Comparison of ENCODE assay signal across 10 cellular contexts in genomic region chr15:66763186-66764066, GRCh38.
DNase-seq lines count a peak whose midpoint lies in the region; ATAC-seq, FAIRE-seq and TF ChIP-seq lines count a peak whose summit lies in the region.
"Had no signal": no experiment of that assay in that cellular context is flagged by ENCODE, and none has a peak within 500 bp of the region (broad histone marks: within the 10 kb centered on the region; RNA-seq: fewer than 3 reads in every experiment).

No MANE protein-coding gene starts in this region.

- H3K9me3 ChIP-seq in A549 = no peaks in the 10 kb centered on the region

- no peak overlapping the region for H2BK15ac ChIP-seq in mesendoderm (replicated peaks; ENCODE audit: low read depth)

- H3K4me1 Mint-ChIP-seq in osteocyte (ENCODE audit: unreplicated experiment) = peaks cover 79% of the 10 kb centered on the region

- POLR2A ChIA-PET in A549 (lab: Yijun Ruan, JAX) = no interaction called here

- peak in 1 of 2 experiments; percentile 50 for DNase-seq in A549 (ENCODE audit: low read depth in 1 of 2, low spot score in 1 of 2)
- DNase-seq in NCI-H446 (lab: John Stamatoyannopoulos, UW) = peak; percentile 80 to 86
- DNase-seq in fibroblast of pulmonary artery (ENCODE audit: low read depth) = peak; percentile 75
- no peak for DNase-seq in osteocyte (ENCODE audit: extremely low spot score, unreplicated experiment)
- no peak for DNase-seq in GM19238 (ENCODE audit: insufficient read length, low spot score)
- no peak for DNase-seq in mesendoderm
- DNase-seq in OCI-M2 (lab: John Stamatoyannopoulos, UW; ENCODE audit: unreplicated experiment) = no peak
- DNase-seq: CD4-positive, CD25-positive, alpha-beta regulatory T cell; effector CD4-positive, alpha-beta T cell had no signal

- no peaks in the 10 kb centered on the region for H3K27me3 ChIP-seq in mesendoderm (ENCODE audit: insufficient read depth, low read length, poor library complexity)

- H3K27ac ChIP-seq in A549 = peak overlapping the region; percentile 93 to 94
- no peak overlapping the region for H3K27ac ChIP-seq in mesendoderm (ENCODE audit: low read depth, low read length)

- peaks cover 55% of the 10 kb centered on the region for H3K79me2 ChIP-seq in mesendoderm (ENCODE audit: control insufficient read depth, insufficient read depth, low read length)

- no peak overlapping the region for H3K4ac ChIP-seq in mesendoderm (ENCODE audit: low read depth, low read length)

- no peak overlapping the region for H3K18ac ChIP-seq in mesendoderm (ENCODE audit: low read length)

- no peak for FAIRE-seq in A549 (lab: Jason Lieb, UNC)

- CTCF ChIA-PET in A549 (lab: Yijun Ruan, JAX) = interaction anchor here (0.6 to 42.9 kb wide), 7 partner anchors 7 to 231 kb away, joined by 3 to 779 read pairs (median 7); partner anchors contain the start of gene SMAD6

- peak overlapping the region; percentile 10 for H3K4me3 Mint-ChIP-seq in osteocyte (ENCODE audit: unreplicated experiment)
- H3K4me3 Mint-ChIP-seq: CD4-positive, CD25-positive, alpha-beta regulatory T cell had no signal

- peak in 1 of 2 experiments; percentile 32; a peak in 1 of 5 replicates for TF ChIP-seq EP300 in A549 (IDR thresholded peaks at IDR 0.05)

- WGBS in A549 (ENCODE audit: missing lambda C conversion rate) = 17% methylated on average over 22 of the region's 23 CpGs
- WGBS in mesendoderm (ENCODE audit: extremely low coverage, insufficient coverage, low lambda C conversion rate) = no CpG with 5 or more reads among the region's 23 CpGs

- H3K36me3 ChIP-seq in mesendoderm (ENCODE audit: control insufficient read depth, insufficient read depth, low read length) = peaks cover 14% of the 10 kb centered on the region

- H3K4me3 ChIP-seq in A549 (no peak overlapping the region), fibroblast of pulmonary artery (replicated peaks; ENCODE audit: low read depth, low read length) (no peak overlapping the region), mesendoderm (ENCODE audit: low read length) (no peak overlapping the region)

- H3K23ac ChIP-seq in mesendoderm (ENCODE audit: low read length) = no peak overlapping the region

- no peak overlapping the region for H4K5ac ChIP-seq in mesendoderm (ENCODE audit: low read length)

- no peaks in the 10 kb centered on the region for H3K9me3 Mint-ChIP-seq in osteocyte (ENCODE audit: unreplicated experiment)

- TF ChIP-seq RAD21 in A549 (conservative IDR thresholded peaks at IDR 0.05 in 1 of 2, IDR thresholded peaks at IDR 0.05 in 1 of 2) = no peak

- H3K79me1 ChIP-seq in mesendoderm (ENCODE audit: low read length) = peaks cover 57% of the 10 kb centered on the region

- H2AK5ac ChIP-seq in mesendoderm (ENCODE audit: low read length) = no peak overlapping the region

- TF ChIP-seq CTCF in A549 (IDR thresholded peaks at IDR 0.05) (no peak), fibroblast of pulmonary artery (IDR thresholded peaks at IDR 0.05; ENCODE audit: low read length, missing control alignments) (no peak), osteocyte (IDR thresholded peaks at IDR 0.05) (no peak)

- peaks cover 2% of the 10 kb centered on the region for H3K36me3 Mint-ChIP-seq in osteocyte (ENCODE audit: unreplicated experiment)
- H3K36me3 Mint-ChIP-seq: CD4-positive, CD25-positive, alpha-beta regulatory T cell had no signal

- no peak overlapping the region for H3K56ac ChIP-seq in mesendoderm (ENCODE audit: low read length)

- H2BK5ac ChIP-seq in mesendoderm (ENCODE audit: low read length) = no peak overlapping the region

- no peak overlapping the region for H3K9ac ChIP-seq in mesendoderm (ENCODE audit: low read length)

- no peak for TF ChIP-seq POLR2A in A549 (IDR thresholded peaks at IDR 0.05; ENCODE audit: low read length)

- peaks cover 97% of the 10 kb centered on the region for H3K4me1 ChIP-seq in A549
- no peaks in the 10 kb centered on the region for H3K4me1 ChIP-seq in mesendoderm (ENCODE audit: control insufficient read depth, low read depth, low read length)

- H3K27ac Mint-ChIP-seq in osteocyte (ENCODE audit: unreplicated experiment) = peak overlapping the region; percentile 66
- H3K27ac Mint-ChIP-seq: CD4-positive, CD25-positive, alpha-beta regulatory T cell had no signal

- peak; percentile 1 to 25; a peak in 3 of 6 replicates for ATAC-seq in A549
- ATAC-seq in HG02623 (IDR thresholded peaks at IDR 0.05; ENCODE audit: unreplicated experiment) = no peak

- H4K8ac ChIP-seq in mesendoderm (ENCODE audit: low read depth, low read length) = no peak overlapping the region

- H2BK120ac ChIP-seq in mesendoderm (ENCODE audit: low read depth, low read length) = no peak overlapping the region

- H3K4me2 ChIP-seq in A549 (peak overlapping the region; percentile 83), mesendoderm (ENCODE audit: low read length) (no peak overlapping the region)

- H3K27me3 Mint-ChIP-seq in osteocyte (ENCODE audit: unreplicated experiment) = no peaks in the 10 kb centered on the region

TF ChIP-seq in A549, 52 proteins besides CTCF, POLR2A, EP300 and RAD21 (continues in another document):
- TF ChIP-seq HDAC2 (IDR thresholded peaks at IDR 0.05) (no peak), KDM1A (IDR thresholded peaks at IDR 0.05; ENCODE audit: low read depth) (no peak), HEYL (CRISPR knock-in tag; IDR thresholded peaks at IDR 0.05) (no peak), HOXB5 (CRISPR knock-in tag; IDR thresholded peaks at IDR 0.05) (peak; percentile 72; the same call in 1 of the 2 replicates), RNF2 (IDR thresholded peaks at IDR 0.05; ENCODE audit: borderline replicate concordance, low read depth) (no peak), GATA3 (IDR thresholded peaks at IDR 0.05; ENCODE audit: borderline replicate concordance) (peak; percentile 52; the same call in 1 of the 2 replicates), CHD4 (IDR thresholded peaks at IDR 0.05; ENCODE audit: borderline replicate concordance) (no peak), SMC3 (IDR thresholded peaks at IDR 0.05) (no peak), RARB (CRISPR knock-in tag; IDR thresholded peaks at IDR 0.05) (no peak), CBX2 (IDR thresholded peaks at IDR 0.05; ENCODE audit: borderline replicate concordance, low read depth) (no peak), KDM5A (IDR thresholded peaks at IDR 0.05) (no peak), ELK1 (IDR thresholded peaks at IDR 0.05; ENCODE audit: low read depth, low read length) (no peak), PBX3 (IDR thresholded peaks at IDR 0.05) (no peak), ZC3H11A (IDR thresholded peaks at IDR 0.05) (no peak), BHLHE40 (IDR thresholded peaks at IDR 0.05; ENCODE audit: low read depth, low read length) (no peak), NR3C1 (IDR thresholded peaks at IDR 0.05) (no peak), HMGXB4 (CRISPR knock-in tag; IDR thresholded peaks at IDR 0.05; ENCODE audit: borderline replicate concordance) (no peak), CEBPB (IDR thresholded peaks at IDR 0.05) (no peak), FOXS1 (CRISPR knock-in tag; IDR thresholded peaks at IDR 0.05) (no peak), ZFP36 (IDR thresholded peaks at IDR 0.05; ENCODE audit: borderline replicate concordance, partially characterized antibody) (no peak)
- TF ChIP-seq, protein P1, sequence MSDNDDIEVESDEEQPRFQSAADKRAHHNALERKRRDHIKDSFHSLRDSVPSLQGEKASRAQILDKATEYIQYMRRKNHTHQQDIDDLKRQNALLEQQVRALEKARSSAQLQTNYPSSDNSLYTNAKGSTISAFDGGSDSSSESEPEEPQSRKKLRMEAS (IDR thresholded peaks at IDR 0.05) = peak; percentile 83
- TF ChIP-seq, protein P2, sequence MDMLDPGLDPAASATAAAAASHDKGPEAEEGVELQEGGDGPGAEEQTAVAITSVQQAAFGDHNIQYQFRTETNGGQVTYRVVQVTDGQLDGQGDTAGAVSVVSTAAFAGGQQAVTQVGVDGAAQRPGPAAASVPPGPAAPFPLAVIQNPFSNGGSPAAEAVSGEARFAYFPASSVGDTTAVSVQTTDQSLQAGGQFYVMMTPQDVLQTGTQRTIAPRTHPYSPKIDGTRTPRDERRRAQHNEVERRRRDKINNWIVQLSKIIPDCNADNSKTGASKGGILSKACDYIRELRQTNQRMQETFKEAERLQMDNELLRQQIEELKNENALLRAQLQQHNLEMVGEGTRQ (IDR thresholded peaks at IDR 0.05) = peak; percentile 36; the same call in 1 of the 2 replicates

Comparison
In these comparisons a context has a peak if more than half of its experiments do, and no peak if none do; other contexts are left out.
1. DNase-seq: peak in NCI-H446 (2 of 2) and fibroblast of pulmonary artery (single experiment); none in osteocyte (single experiment), GM19238 (single experiment), mesendoderm (single experiment) and OCI-M2 (single experiment).